In genomic region chr17:47291242-47291873, GRCh38 we compare ENCODE assay signal across 1 cellular context.
TF ChIP-seq lines count a peak whose summit lies in the region.

No MANE protein-coding gene starts in this region.

TF ChIP-seq in GM23338, 12 proteins besides CTCF, POLR2A, EP300 and RAD21 (continued from another document):
- TF ChIP-seq REST (IDR thresholded peaks at IDR 0.05; ENCODE audit: unreplicated experiment), result no peak
- TF ChIP-seq POLR2AphosphoS5 (IDR thresholded peaks at IDR 0.05; ENCODE audit: low read depth), result no peak
- TF ChIP-seq ZNF114 (CRISPR knock-in tag; IDR thresholded peaks at IDR 0.05), result no peak
- no peak for TF ChIP-seq EZH2 (IDR thresholded peaks at IDR 0.05; ENCODE audit: low read depth, unreplicated experiment)
- TF ChIP-seq ETS1 (IDR thresholded peaks at IDR 0.05), result no peak
- no peak for TF ChIP-seq CREB1 (CRISPR knock-in tag; IDR thresholded peaks at IDR 0.05; ENCODE audit: low read depth)
- TF ChIP-seq ZNF331 (CRISPR knock-in tag; IDR thresholded peaks at IDR 0.05; ENCODE audit: low read depth), result no peak
- TF ChIP-seq EZH2phosphoT487 (IDR thresholded peaks at IDR 0.05; ENCODE audit: unreplicated experiment), result no peak
- no peak for TF ChIP-seq STAT1 (IDR thresholded peaks at IDR 0.05; ENCODE audit: unreplicated experiment)
